28 cellular contexts compared by ENCODE assay signal in genomic region chr15:61759639-61760038, GRCh38.
"Had no signal": no experiment of that assay in that cellular context is flagged by ENCODE, and none has a peak within 500 bp of the region (broad histone marks: within the 10 kb centered on the region; RNA-seq: fewer than 3 reads in every experiment).

No MANE protein-coding gene starts in this region.

- H3K27me3 ChIP-seq: ascending aorta, body of pancreas, cardiac muscle cell, Peyer's patch, SJCRH30 had no signal

- H3K4me3 ChIP-seq: ascending aorta, body of pancreas, cardiac muscle cell, Peyer's patch, SJCRH30 had no signal

- H3K9me3 ChIP-seq: ascending aorta, body of pancreas, Peyer's patch, SJCRH30, SK-N-SH had no signal

- H3K4me1 ChIP-seq: ascending aorta, body of pancreas, Peyer's patch, SJCRH30 had no signal

- H3K27ac ChIP-seq: ascending aorta, body of pancreas, cardiac muscle cell, KMS-11, Peyer's patch, RWPE1, SJCRH30 had no signal

- DNase-seq: activated CD4-positive, alpha-beta T cell treated with anti-CD3 and anti-CD28 coated beads for 48 hours; activated CD4-positive, alpha-beta T cell treated with anti-CD3 and anti-CD28 coated beads, Interleukin-2, amount 50 U/mL, for 4 hours; activated CD4-positive, CD25-positive, alpha-beta regulatory T cell treated with anti-CD3 and anti-CD28 coated beads, Interleukin-2, amount 50 U/mL, for 72 hours; activated CD8-positive, alpha-beta T cell treated with anti-CD3 and anti-CD28 coated beads, Interleukin-2, amount 10 ng/mL, durations not matched to agents 7 days and 5 days; activated effector memory CD4-positive, alpha-beta T cell treated with Interleukin-2 at 50 U/mL for 16 hours; activated naive CD4-positive, alpha-beta T cell; activated T-cell treated with anti-CD3 and anti-CD28 coated beads, Interleukin-2, amount 50 U/mL, for 24 hours; body of pancreas; NCI-H1105 treated with DMSO at 0.1 percent for 48 hours; NCI-H146; NCI-H2029; NCI-H2107; NCI-H2171 treated with DMSO at 0.1 percent for 48 hours; NCI-H226; NCI-H510A treated with DMSO at 0.1 percent for 48 hours; NCI-H69; NK-92 treated with Interleukin-12 subunit alpha and Interleukin-12 subunit beta, amount 100 ng/mL, for 24 hours; Peyer's patch; Right ventricle myocardium superior; SJCRH30; SK-N-SH; T-helper 17 cell; T-helper 9 cell had no signal

- ATAC-seq: activated CD8-positive, alpha-beta T cell treated with anti-CD3 and anti-CD28 coated beads, Interleukin-2, amount 10 ng/mL, durations not matched to agents 7 days and 5 days; body of pancreas; T-helper 17 cell; WTC11 had no signal

- H3K36me3 ChIP-seq: ascending aorta, cardiac muscle cell, Peyer's patch, SJCRH30 had no signal
